Comparison of ENCODE assay signal across 8 cellular contexts in the genomic region with DNA sequence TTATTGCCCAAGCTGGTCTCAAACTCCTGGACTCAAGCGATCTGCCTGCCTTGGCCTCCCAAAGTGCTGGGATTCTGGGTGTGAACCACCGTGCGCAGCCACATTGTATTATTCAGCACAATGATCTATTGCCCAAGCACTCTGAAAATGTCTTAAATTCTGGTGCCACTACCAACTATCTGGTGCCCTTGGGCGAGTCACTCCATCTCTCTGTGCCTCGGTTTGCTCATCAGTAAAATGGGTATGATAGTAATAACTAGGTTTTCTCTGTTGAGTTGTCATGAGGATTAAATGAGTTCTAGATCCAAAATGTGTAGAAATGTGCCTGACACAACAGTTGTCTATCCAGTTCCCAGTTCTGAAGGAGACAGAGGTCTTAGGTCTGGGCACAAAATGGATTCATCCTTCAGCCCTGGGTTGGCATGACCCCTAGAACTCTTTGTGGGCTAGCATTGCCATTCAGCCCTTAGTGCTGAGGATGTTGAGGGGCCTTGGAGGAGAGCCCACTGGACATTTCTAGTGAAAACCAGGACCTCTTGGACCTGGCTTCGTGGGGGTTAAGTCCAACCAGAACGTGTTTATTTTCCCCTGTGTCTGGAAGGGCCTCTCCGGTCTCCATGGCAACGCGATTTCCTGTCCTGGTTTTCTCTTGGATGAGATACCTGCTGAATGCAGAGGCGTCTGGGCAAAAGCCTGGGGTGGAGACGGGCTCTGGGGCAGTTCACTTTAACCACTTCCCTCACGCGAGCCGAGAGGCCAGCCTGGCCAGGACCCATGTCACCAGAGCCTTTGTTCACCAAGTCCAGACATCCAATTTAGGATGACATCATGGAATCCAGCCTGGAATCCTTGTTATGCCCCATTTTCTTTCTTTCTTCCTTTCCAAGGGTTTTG. TPM values are rescaled to one million over a fixed set of nuclear protein-coding genes. Genes with fewer than 3 reads are reported as not detected.
DNase-seq lines count a peak whose midpoint lies in the region; ATAC-seq, FAIRE-seq and TF ChIP-seq lines count a peak whose summit lies in the region.

No MANE protein-coding gene starts in this region.

- no peak overlapping the region for H3K4me3 Mint-ChIP-seq in activated T-helper 2 cell treated with anti-CD3 and anti-CD28 coated beads, Interferon-gamma antibody, Interleukin-2, Interleukin-4, amounts not matched to agents 10 μg/mL and 5 μg/mL and 100 μg/mL, durations not matched to agents 14 hours and 24 hours and 36 hours (ENCODE audit: low read depth)

- H3K27ac Mint-ChIP-seq in activated T-helper 2 cell treated with anti-CD3 and anti-CD28 coated beads, Interferon-gamma antibody, Interleukin-2, Interleukin-4, amounts not matched to agents 10 μg/mL and 5 μg/mL and 100 μg/mL, durations not matched to agents 14 hours and 24 hours and 36 hours = no peak overlapping the region

- H3K36me3 ChIP-seq in endothelial cell of umbilical vein (ENCODE audit: control insufficient read depth in 2 of 2, extremely low read depth in 1 of 2, insufficient read depth in 2 of 2, low read length in 2 of 2) = no peaks in the 10 kb centered on the region

- no TSS peak for BruUV-seq in endothelial cell of umbilical vein (replicated peaks; lab: Mats Ljungman, UMichigan)

- no peaks in the 10 kb centered on the region for H3K79me2 ChIP-seq in endothelial cell of umbilical vein (ENCODE audit: control insufficient read depth, insufficient read depth, low read length)

- POLR2A ChIA-PET in endothelial cell of umbilical vein (lab: Charles Lee) = no interaction called here

- dilution Hi-C loops in endothelial cell of umbilical vein (cut with MboI; ENCODE audit: extremely low pct_ligation_motif_present, low sequenced_read_pairs) = no loop called here

- H3K27me3 ChIP-seq in endothelial cell of umbilical vein (ENCODE audit: control insufficient read depth in 2 of 2, insufficient read depth in 2 of 2, low read length in 2 of 2) = no peaks in the 10 kb centered on the region

- no peak for TF ChIP-seq POLR2A in endothelial cell of umbilical vein (IDR thresholded peaks at IDR 0.05; ENCODE audit: low read depth, low read length)

- peak; percentile 38 for FAIRE-seq in endothelial cell of umbilical vein (lab: Jason Lieb, UNC)

- intact Hi-C loops in endothelial cell of umbilical vein (cut with micrococcal nuclease) = loop anchor here (2.0 kb wide), 1 partner anchor 15 kb away; no protein-coding TSS in a partner anchor
- intact Hi-C loops in activated T-helper 2 cell treated with anti-CD3 and anti-CD28 coated beads, Interferon-gamma antibody, Interleukin-2, Interleukin-4, amounts not matched to agents 10 μg/mL and 5 μg/mL and 100 μg/mL, durations not matched to agents 14 hours and 24 hours and 36 hours (cut with micrococcal nuclease) = no loop called here

- H3K9me1 ChIP-seq in endothelial cell of umbilical vein (replicated peaks; ENCODE audit: control insufficient read depth, extremely low read depth, insufficient read depth, low read length) = no peaks in the 10 kb centered on the region

- no peak for TF ChIP-seq CTCF in endothelial cell of umbilical vein (IDR thresholded peaks at IDR 0.05; ENCODE audit: extremely low read depth in 1 of 2, insufficient read depth in 1 of 2, low read depth in 1 of 2, low read length in 2 of 2)

- ATAC-seq in GM18520 (IDR thresholded peaks at IDR 0.05; ENCODE audit: unreplicated experiment) (no peak), GM19455 (IDR thresholded peaks at IDR 0.05; ENCODE audit: unreplicated experiment) (no peak)

- H3K9me3 Mint-ChIP-seq in activated T-helper 2 cell treated with anti-CD3 and anti-CD28 coated beads, Interferon-gamma antibody, Interleukin-2, Interleukin-4, amounts not matched to agents 10 μg/mL and 5 μg/mL and 100 μg/mL, durations not matched to agents 14 hours and 24 hours and 36 hours = no peaks in the 10 kb centered on the region

- H3K27ac ChIP-seq in endothelial cell of umbilical vein (ENCODE audit: insufficient read depth, low read depth, low read length) = no peak overlapping the region

- H3K27me3 Mint-ChIP-seq in activated T-helper 2 cell treated with anti-CD3 and anti-CD28 coated beads, Interferon-gamma antibody, Interleukin-2, Interleukin-4, amounts not matched to agents 10 μg/mL and 5 μg/mL and 100 μg/mL, durations not matched to agents 14 hours and 24 hours and 36 hours (ENCODE audit: low read depth) = peaks cover 2% of the 10 kb centered on the region

- no peak overlapping the region for H3K4me3 ChIP-seq in endothelial cell of umbilical vein (replicated peaks in 1 of 3; ENCODE audit: insufficient read depth in 1 of 3, low read depth in 1 of 3, low read length in 3 of 3)

- H3K9me3 ChIP-seq in endothelial cell of umbilical vein (replicated peaks; ENCODE audit: control insufficient read depth, insufficient read depth, low read length) = no peaks in the 10 kb centered on the region

- no peak overlapping the region for H3K4me2 ChIP-seq in endothelial cell of umbilical vein (ENCODE audit: insufficient read depth, low read length)

- DNase-seq in Ammon's horn (ENCODE audit: low spot score) = peak; percentile 70
- peak; percentile 55 for DNase-seq in NCI-H226
- DNase-seq in endothelial cell of umbilical vein (ENCODE audit: low read depth, low spot score) = peak; percentile 72
- DNase-seq in mucosa of gallbladder (ENCODE audit: low spot score) = peak; percentile 68
- DNase-seq in activated T-cell treated with anti-CD3 and anti-CD28 coated beads, Interleukin-2, amount 50 U/mL, for 1 hour = no peak
- DNase-seq in activated T-helper 2 cell treated with anti-CD3 and anti-CD28 coated beads, Interferon-gamma antibody, Interleukin-2, Interleukin-4, amounts not matched to agents 10 μg/mL and 5 μg/mL and 100 μg/mL, durations not matched to agents 14 hours and 24 hours and 36 hours (ENCODE audit: low spot score) = no peak

- CTCF ChIA-PET in endothelial cell of umbilical vein (lab: Charles Lee) = no interaction called here

- H3K4me1 Mint-ChIP-seq in activated T-helper 2 cell treated with anti-CD3 and anti-CD28 coated beads, Interferon-gamma antibody, Interleukin-2, Interleukin-4, amounts not matched to agents 10 μg/mL and 5 μg/mL and 100 μg/mL, durations not matched to agents 14 hours and 24 hours and 36 hours (ENCODE audit: low read depth) = no peaks in the 10 kb centered on the region

- no peaks in the 10 kb centered on the region for H3K36me3 Mint-ChIP-seq in activated T-helper 2 cell treated with anti-CD3 and anti-CD28 coated beads, Interferon-gamma antibody, Interleukin-2, Interleukin-4, amounts not matched to agents 10 μg/mL and 5 μg/mL and 100 μg/mL, durations not matched to agents 14 hours and 24 hours and 36 hours (ENCODE audit: low read depth)

- peak overlapping the region; percentile 33 for H2AFZ ChIP-seq in endothelial cell of umbilical vein (ENCODE audit: low read depth, low read length)

- no peaks in the 10 kb centered on the region for H4K20me1 ChIP-seq in endothelial cell of umbilical vein (replicated peaks; ENCODE audit: control insufficient read depth, extremely low read depth, insufficient read depth, low read length)

- H3K4me1 ChIP-seq in endothelial cell of umbilical vein (ENCODE audit: control insufficient read depth, extremely low read depth, insufficient read depth, low read length) = peaks cover 6% of the 10 kb centered on the region

- H3K9ac ChIP-seq in endothelial cell of umbilical vein (replicated peaks; ENCODE audit: extremely low read depth, insufficient read depth, low read length) = no peak overlapping the region

TF ChIP-seq in endothelial cell of umbilical vein, 7 proteins besides CTCF, POLR2A, EP300 and RAD21:
- no peak for TF ChIP-seq GATA2 (IDR thresholded peaks at IDR 0.05; ENCODE audit: insufficient read depth, insufficient read length, low read depth, low read length)
- TF ChIP-seq, protein P1, sequence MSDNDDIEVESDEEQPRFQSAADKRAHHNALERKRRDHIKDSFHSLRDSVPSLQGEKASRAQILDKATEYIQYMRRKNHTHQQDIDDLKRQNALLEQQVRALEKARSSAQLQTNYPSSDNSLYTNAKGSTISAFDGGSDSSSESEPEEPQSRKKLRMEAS (IDR thresholded peaks at IDR 0.05; ENCODE audit: insufficient read depth, insufficient read length) = no peak
- no peak for TF ChIP-seq MYC (IDR thresholded peaks at IDR 0.05; ENCODE audit: low read depth, low read length)
- TF ChIP-seq JUN (IDR thresholded peaks at IDR 0.05; ENCODE audit: borderline replicate concordance, insufficient read depth, insufficient read length, low read depth) = no peak
- no peak for TF ChIP-seq POLR2AphosphoS5 (IDR thresholded peaks at IDR 0.05; ENCODE audit: insufficient read depth, low read depth, low read length)
- no peak for TF ChIP-seq FOS (IDR thresholded peaks at IDR 0.05; ENCODE audit: borderline replicate concordance, insufficient read depth, low read length)
- TF ChIP-seq EZH2 (IDR thresholded peaks at IDR 0.05; ENCODE audit: borderline replicate concordance, low read depth, low read length, severe bottlenecking) = no peak
TF ChIP-seq in endothelial cell of umbilical vein: peak in this region for 0.

RNA-seq across cellular contexts. Expression of a gene that starts 43.7 kb away (rescaled TPM):
- total RNA-seq in endothelial cell of umbilical vein (62.7 and 74.5 TPM in 2 replicates), mucosa of gallbladder (46.1 TPM)
- polyA plus RNA-seq in endothelial cell of umbilical vein = 39.3 and 51.5 TPM in 2 replicates
- polyA plus RNA-seq in endothelial cell of umbilical vein (2011; cell fraction: cytosol; rRNA removed) = 28.3 TPM in 2 replicates
- polyA plus RNA-seq in endothelial cell of umbilical vein (2011; cell fraction: nucleus; rRNA removed) = 170 and 189 TPM in 2 replicates
- polyA plus RNA-seq in endothelial cell of umbilical vein (2012) = 24.8 and 33.9 TPM in 2 replicates
- polyA minus RNA-seq in endothelial cell of umbilical vein = 113 and 131 TPM in 2 replicates
- polyA minus RNA-seq in endothelial cell of umbilical vein (2011; cell fraction: cytosol; rRNA and poly(A)+ RNA removed) = 28.0 TPM
- polyA minus RNA-seq in endothelial cell of umbilical vein (2011; cell fraction: nucleus; rRNA and poly(A)+ RNA removed) = 121 and 184 TPM in 2 replicates
- 47.3 and 50.3 TPM in 2 replicates for total RNA-seq in activated T-helper 2 cell treated with anti-CD3 and anti-CD28 coated beads, Interferon-gamma antibody, Interleukin-2, Interleukin-4, amounts not matched to agents 10 μg/mL and 5 μg/mL and 100 μg/mL, durations not matched to agents 14 hours and 24 hours and 36 hours

Comparison
In these comparisons a context has a peak if more than half of its experiments do, and no peak if none do; other contexts are left out.
1. DNase-seq: peak in Ammon's horn (single experiment), NCI-H226 (single experiment), endothelial cell of umbilical vein (single experiment) and mucosa of gallbladder (single experiment); none in activated T-cell treated with anti-CD3 and anti-CD28 coated beads, Interleukin-2, amount 50 U/mL, for 1 hour (single experiment) and activated T-helper 2 cell treated with anti-CD3 and anti-CD28 coated beads, Interferon-gamma antibody, Interleukin-2, Interleukin-4, amounts not matched to agents 10 μg/mL and 5 μg/mL and 100 μg/mL, durations not matched to agents 14 hours and 24 hours and 36 hours (single experiment).